Comparison of ENCODE assay signal across 1 cellular context in the genomic region with DNA sequence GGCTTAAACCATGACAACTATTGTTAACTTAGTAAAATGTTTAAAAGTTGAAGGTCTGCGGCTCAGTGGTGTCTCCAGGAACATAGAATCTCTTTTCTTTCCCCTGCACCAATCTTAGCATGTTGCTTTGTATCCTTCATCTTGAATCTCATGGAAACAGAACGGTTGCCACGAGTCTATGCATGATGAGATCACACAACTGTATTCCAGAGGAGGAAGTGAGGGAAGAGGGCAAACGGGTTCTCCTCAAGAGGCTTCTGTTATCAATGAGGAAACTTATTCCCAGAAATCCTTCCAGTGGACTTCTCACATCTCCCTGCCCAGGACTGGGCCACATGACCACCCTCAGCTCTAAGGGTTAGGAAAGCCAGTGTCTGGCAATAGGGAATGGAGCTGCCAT.
TF ChIP-seq lines count a peak whose summit lies in the region.

No MANE protein-coding gene starts in this region.

TF ChIP-seq in H1, 55 proteins besides CTCF, POLR2A, EP300 and RAD21:
- TF ChIP-seq POU5F1 (IDR thresholded peaks at IDR 0.05; ENCODE audit: low read depth, low read length) = no peak
- no peak for TF ChIP-seq TCF12 (IDR thresholded peaks at IDR 0.05; ENCODE audit: low read depth, low read length)
TF ChIP-seq in H1: peak in this region for 0.
